Comparison of ENCODE assay signal across 8 cellular contexts in the genomic region with DNA sequence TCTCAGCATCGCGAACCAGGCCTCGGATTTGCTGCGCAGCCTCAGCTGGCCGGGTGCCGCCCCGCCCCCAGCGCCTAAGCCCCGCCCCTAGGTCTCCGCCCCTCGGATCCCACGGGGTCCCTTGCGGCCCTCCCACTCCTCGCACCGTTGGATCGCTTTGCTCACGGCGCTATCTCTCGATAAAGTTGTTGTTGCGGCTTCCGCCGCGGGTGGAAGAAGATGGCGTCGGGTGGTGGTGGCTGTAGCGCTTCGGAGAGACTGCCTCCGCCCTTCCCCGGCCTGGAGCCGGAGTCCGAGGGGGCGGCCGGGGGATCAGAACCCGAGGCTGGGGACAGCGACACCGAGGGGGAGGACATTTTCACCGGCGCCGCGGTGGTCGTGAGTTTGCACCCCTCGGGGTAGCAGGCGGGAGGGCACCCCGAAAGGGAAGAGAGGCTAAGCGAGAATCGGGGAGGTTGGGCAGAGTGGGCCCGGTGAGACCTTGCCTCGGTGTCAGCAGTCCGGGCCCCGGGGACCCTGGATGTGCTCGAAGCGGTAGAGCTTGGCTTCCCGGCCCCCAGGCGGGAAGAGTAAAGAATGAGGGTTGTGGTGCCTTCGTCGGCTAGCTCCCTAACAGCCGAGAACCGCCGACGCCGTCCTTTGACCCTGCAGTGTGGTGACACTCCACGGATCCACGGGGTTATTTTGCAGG. TPM values are rescaled to one million over a fixed set of nuclear protein-coding genes. Genes with fewer than 3 reads are reported as not detected.
DNase-seq lines count a peak whose midpoint lies in the region; ATAC-seq and TF ChIP-seq lines count a peak whose summit lies in the region.

A gene with protein sequence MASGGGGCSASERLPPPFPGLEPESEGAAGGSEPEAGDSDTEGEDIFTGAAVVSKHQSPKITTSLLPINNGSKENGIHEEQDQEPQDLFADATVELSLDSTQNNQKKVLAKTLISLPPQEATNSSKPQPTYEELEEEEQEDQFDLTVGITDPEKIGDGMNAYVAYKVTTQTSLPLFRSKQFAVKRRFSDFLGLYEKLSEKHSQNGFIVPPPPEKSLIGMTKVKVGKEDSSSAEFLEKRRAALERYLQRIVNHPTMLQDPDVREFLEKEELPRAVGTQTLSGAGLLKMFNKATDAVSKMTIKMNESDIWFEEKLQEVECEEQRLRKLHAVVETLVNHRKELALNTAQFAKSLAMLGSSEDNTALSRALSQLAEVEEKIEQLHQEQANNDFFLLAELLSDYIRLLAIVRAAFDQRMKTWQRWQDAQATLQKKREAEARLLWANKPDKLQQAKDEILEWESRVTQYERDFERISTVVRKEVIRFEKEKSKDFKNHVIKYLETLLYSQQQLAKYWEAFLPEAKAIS (plus strand): TSS at position 188 of the 691 bp plus-strand sequence. CDS start 32 bp downstream, at position 220.

- peaks cover 39% of the 10 kb centered on the region for H3K4me1 Mint-ChIP-seq in progenitor cell of endocrine pancreas (ENCODE audit: low read depth)

- 0% methylated on average over 22 to 61 of the region's 63 CpGs for WGBS in upper lobe of left lung, 2 donors

- H3K4me3 Mint-ChIP-seq in progenitor cell of endocrine pancreas (ENCODE audit: low read depth), result peak within 1 kb of the TSS; percentile 96

- no peaks in the 10 kb centered on the region for H3K27me3 Mint-ChIP-seq in progenitor cell of endocrine pancreas

- H3K27me3 ChIP-seq in left ventricle myocardium inferior (ENCODE audit: low read depth) (no peaks in the 10 kb centered on the region), upper lobe of left lung (no peaks in the 10 kb centered on the region)

- DNase-seq in GM12865 (ENCODE audit: low read depth) (peak; percentile 96), NCI-H2029 (lab: John Stamatoyannopoulos, UW) (peak; percentile 79), left ventricle myocardium inferior (peak; percentile 96), progenitor cell of endocrine pancreas (ENCODE audit: low spot score, unreplicated experiment) (peak; percentile 91), upper lobe of left lung (peak; percentile 96 to 100)

- TF ChIP-seq EP300 in upper lobe of left lung (IDR thresholded peaks at IDR 0.05), result peak in 1 of 4 donors; percentile 12

- no peaks in the 10 kb centered on the region for H3K9me3 ChIP-seq in left ventricle myocardium inferior (replicated peaks)
- no peaks in the 10 kb centered on the region for H3K9me3 ChIP-seq in upper lobe of left lung

- TF ChIP-seq CTCF in GM12865 (IDR thresholded peaks at IDR 0.05; ENCODE audit: insufficient read depth, low read depth, low read length, missing control alignments) (no peak), left ventricle myocardium inferior (IDR thresholded peaks at IDR 0.05; ENCODE audit: borderline replicate concordance) (no peak), progenitor cell of endocrine pancreas (IDR thresholded peaks at IDR 0.05; ENCODE audit: unreplicated experiment) (peak; percentile 21), upper lobe of left lung (IDR thresholded peaks at IDR 0.05) (peak in 4 of 6 experiments; percentile 32 to 56 (median 50))

- H3K27ac ChIP-seq in angular gyrus (ENCODE audit: low read depth, low read length) (peak within 1 kb of the TSS; percentile 82), left ventricle myocardium inferior (replicated peaks) (peak within 1 kb of the TSS; percentile 93), upper lobe of left lung (peak within 1 kb of the TSS; percentile 82 to 91 (median 90))

- peak in 3 of 4 donors; percentile 93 to 98 (median 96) for TF ChIP-seq POLR2A in upper lobe of left lung (IDR thresholded peaks at IDR 0.05)

- H3K4me1 ChIP-seq in left ventricle myocardium inferior (peaks cover 89% of the 10 kb centered on the region), upper lobe of left lung (peaks cover 59 to 78% (median 61%) of the 10 kb centered on the region in 4 donors)

- intact Hi-C loops in T-helper 2 cell treated with Interferon-gamma antibody and Interleukin-4, amounts not matched to agents 100 ng/mL and 5 ng/mL, for 36 hours (cut with micrococcal nuclease), result loop anchor here (1.0 to 10.0 kb wide), 6 partner anchors 57 to 1091 kb away; a partner anchor contains a TSS
- intact Hi-C loops in left ventricle myocardium inferior (cut with micrococcal nuclease), result no loop called here

- H3K36me3 ChIP-seq in left ventricle myocardium inferior, result no peaks in the 10 kb centered on the region
- no peaks in the 10 kb centered on the region for H3K36me3 ChIP-seq in upper lobe of left lung

- no peaks in the 10 kb centered on the region for H3K36me3 Mint-ChIP-seq in progenitor cell of endocrine pancreas (ENCODE audit: insufficient read depth)

- no peaks in the 10 kb centered on the region for H3K9me3 Mint-ChIP-seq in progenitor cell of endocrine pancreas (ENCODE audit: low read depth)

- H3K4me3 ChIP-seq in GM12865 (ENCODE audit: low read depth, low read length) (peak within 1 kb of the TSS; percentile 85), left ventricle myocardium inferior (peak within 1 kb of the TSS; percentile 91), upper lobe of left lung (peak within 1 kb of the TSS; percentile 54 to 86 (median 82))

- H3K27ac Mint-ChIP-seq in progenitor cell of endocrine pancreas, result peak within 1 kb of the TSS; percentile 98

- ATAC-seq in HG02884 (IDR thresholded peaks at IDR 0.05; ENCODE audit: unreplicated experiment) (peak; percentile 33), upper lobe of left lung (ENCODE audit: low FRiP score in 2 of 2) (peak; percentile 93 to 96)

RNA-seq across cellular contexts. Expression of the gene that starts here (rescaled TPM):
- 123 and 133 TPM in 2 replicates for total RNA-seq in T-helper 2 cell treated with Interferon-gamma antibody and Interleukin-4, amounts not matched to agents 100 ng/mL and 5 ng/mL, for 36 hours
- total RNA-seq in left ventricle myocardium inferior, result 72.1 TPM
- total RNA-seq in progenitor cell of endocrine pancreas, result 91.4 and 95.9 TPM in 2 replicates
- 100 to 1,000 TPM; 103 to 234 (median 154) TPM for total RNA-seq in upper lobe of left lung

Comparison
In these comparisons a context has a peak if more than half of its experiments do, and no peak if none do; other contexts are left out.
1. Peak in every context shown above with its lines: DNase-seq, ATAC-seq, H3K4me3 ChIP-seq and H3K27ac ChIP-seq.
2. CTCF ChIP-seq: peak in progenitor cell of endocrine pancreas (single experiment) and upper lobe of left lung (4 of 6); none in GM12865 (single experiment) and left ventricle myocardium inferior (single experiment).